Comparison of ENCODE assay signal across 13 cellular contexts in the genomic region with DNA sequence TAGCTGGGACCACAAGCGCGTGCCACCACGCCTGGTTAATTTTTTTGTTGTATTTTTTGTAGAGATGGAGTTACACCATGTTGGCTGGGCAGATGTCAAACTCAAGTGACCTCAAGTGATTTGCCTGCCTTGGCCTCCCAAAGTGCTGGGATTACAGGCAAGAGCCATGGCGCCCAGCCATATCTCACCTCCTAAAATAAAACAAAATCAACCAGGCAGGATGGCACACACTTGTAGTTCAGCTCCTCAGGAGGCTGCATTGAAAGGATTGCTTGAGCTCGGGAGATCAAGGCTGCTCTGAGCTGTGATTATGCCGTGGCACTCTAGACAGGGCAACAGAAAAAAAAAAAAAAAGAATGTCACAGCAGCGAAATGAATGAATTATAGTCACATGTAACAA. TPM values are rescaled to one million over a fixed set of nuclear protein-coding genes. Genes with fewer than 3 reads are reported as not detected.
DNase-seq lines count a peak whose midpoint lies in the region; ATAC-seq and TF ChIP-seq lines count a peak whose summit lies in the region.
"Had no signal": no experiment of that assay in that cellular context is flagged by ENCODE, and none has a peak within 500 bp of the region (broad histone marks: within the 10 kb centered on the region; RNA-seq: fewer than 3 reads in every experiment).

No MANE protein-coding gene starts in this region.

- DNase-seq in Right ventricle myocardium superior (no peak), cardiac septum (ENCODE audit: low spot score) (no peak), cardiac muscle cell (ENCODE audit: low read depth in 1 of 2, low spot score in 1 of 2) (peak in 1 of 2 donors; percentile 41), left ventricle myocardium inferior (peak; percentile 46), thyroid gland (peak; percentile 74), hepatic stellate cell (ENCODE audit: low spot score) (no peak)
- DNase-seq in activated naive CD8-positive, alpha-beta T cell treated with anti-CD3 and anti-CD28 coated beads for 36 hours: no peak
- DNase-seq: Calu3; CD8-positive, alpha-beta T cell; H9 had no signal

- no peaks in the 10 kb centered on the region for H3K4me1 ChIP-seq in cardiac muscle cell (ENCODE audit: low read depth)
- peaks cover 4% of the 10 kb centered on the region for H3K4me1 ChIP-seq in left ventricle myocardium inferior
- peaks cover 0 to 3% of the 10 kb centered on the region in 2 donors for H3K4me1 ChIP-seq in thyroid gland

- ATAC-seq in Right ventricle myocardium superior (ENCODE audit: poor library complexity) (peak; percentile 70), GM21825 (IDR thresholded peaks at IDR 0.05; ENCODE audit: unreplicated experiment) (no peak)
- ATAC-seq: CD8-positive, alpha-beta T cell had no signal

- H3K36me3 ChIP-seq in cardiac muscle cell (no peaks in the 10 kb centered on the region), left ventricle myocardium inferior (no peaks in the 10 kb centered on the region), thyroid gland (no peaks in the 10 kb centered on the region)
- H3K36me3 ChIP-seq: BLaER1 treated with 17β-estradiol and CSF1 and Interleukin-3, amounts not matched to agents 10 nM and 100 nM had no signal

- no peak for TF ChIP-seq CTCF in cardiac muscle cell (IDR thresholded peaks at IDR 0.05; ENCODE audit: low read depth, low read length)
- TF ChIP-seq CTCF in left ventricle myocardium inferior (IDR thresholded peaks at IDR 0.05; ENCODE audit: borderline replicate concordance): no peak
- no peak for TF ChIP-seq CTCF in thyroid gland (IDR thresholded peaks at IDR 0.05)

- H3K27ac ChIP-seq in cardiac muscle cell (peak overlapping the region; percentile 39), left ventricle myocardium inferior (replicated peaks) (peak overlapping the region; percentile 51), thyroid gland (no peak overlapping the region)
- H3K27ac ChIP-seq: BLaER1 treated with 17β-estradiol and CSF1 and Interleukin-3, amounts not matched to agents 10 nM and 100 nM had no signal

- TF ChIP-seq POLR2A in thyroid gland (IDR thresholded peaks at IDR 0.05): no peak

- H3K4me3 Mint-ChIP-seq in activated naive CD8-positive, alpha-beta T cell treated with anti-CD3 and anti-CD28 coated beads for 36 hours: no peak overlapping the region
- H3K4me3 Mint-ChIP-seq: B cell; CD8-positive, alpha-beta T cell; H9 had no signal

- H3K27me3 Mint-ChIP-seq in activated naive CD8-positive, alpha-beta T cell treated with anti-CD3 and anti-CD28 coated beads for 36 hours: no peaks in the 10 kb centered on the region
- H3K27me3 Mint-ChIP-seq: B cell had no signal

- H3K27me3 ChIP-seq in cardiac muscle cell (no peaks in the 10 kb centered on the region), left ventricle myocardium inferior (ENCODE audit: low read depth) (no peaks in the 10 kb centered on the region), thyroid gland (no peaks in the 10 kb centered on the region)
- H3K27me3 ChIP-seq: BLaER1 treated with 17β-estradiol and CSF1 and Interleukin-3, amounts not matched to agents 10 nM and 100 nM had no signal

- H3K36me3 Mint-ChIP-seq in activated naive CD8-positive, alpha-beta T cell treated with anti-CD3 and anti-CD28 coated beads for 36 hours: no peaks in the 10 kb centered on the region
- H3K36me3 Mint-ChIP-seq: CD8-positive, alpha-beta T cell had no signal

- no peak overlapping the region for H3K27ac Mint-ChIP-seq in activated naive CD8-positive, alpha-beta T cell treated with anti-CD3 and anti-CD28 coated beads for 36 hours
- H3K27ac Mint-ChIP-seq: B cell; CD8-positive, alpha-beta T cell had no signal

- intact Hi-C loops in Right ventricle myocardium superior (cut with DNase I) (no loop called here), cardiac septum (cut with DNase I) (no loop called here), left ventricle myocardium inferior (cut with micrococcal nuclease) (no loop called here), thyroid gland (cut with DNase I) (no loop called here)

- H3K9me3 Mint-ChIP-seq in activated naive CD8-positive, alpha-beta T cell treated with anti-CD3 and anti-CD28 coated beads for 36 hours: no peaks in the 10 kb centered on the region
- H3K9me3 Mint-ChIP-seq: CD8-positive, alpha-beta T cell; H9 had no signal

- H3K4me3 ChIP-seq in cardiac muscle cell (no peak overlapping the region), left ventricle myocardium inferior (no peak overlapping the region), thyroid gland (replicated peaks in 1 of 3) (no peak overlapping the region)
- H3K4me3 ChIP-seq: BLaER1 treated with 17β-estradiol and CSF1 and Interleukin-3, amounts not matched to agents 10 nM and 100 nM had no signal

- no peaks in the 10 kb centered on the region for H3K4me1 Mint-ChIP-seq in activated naive CD8-positive, alpha-beta T cell treated with anti-CD3 and anti-CD28 coated beads for 36 hours

- 27 to 46% methylated on average over 7 of the region's 7 CpGs for WGBS in thyroid gland, 2 donors

- H3K9me3 ChIP-seq in cardiac muscle cell (ENCODE audit: low read depth): no peaks in the 10 kb centered on the region
- no peaks in the 10 kb centered on the region for H3K9me3 ChIP-seq in left ventricle myocardium inferior (replicated peaks)
- H3K9me3 ChIP-seq in thyroid gland: no peaks in the 10 kb centered on the region
- H3K9me3 ChIP-seq: BLaER1 treated with 17β-estradiol and CSF1 and Interleukin-3, amounts not matched to agents 10 nM and 100 nM had no signal

RNA-seq across cellular contexts. Expression of a gene that starts 19.4 kb away (rescaled TPM):
- total RNA-seq in Right ventricle myocardium superior: 9.1 TPM
- 6.2 TPM for total RNA-seq in cardiac septum
- total RNA-seq in cardiac muscle cell: 11.7 and 30.7 TPM in 2 replicates
- polyA plus RNA-seq in cardiac muscle cell: 19.7 and 23.0 TPM in 2 replicates
- total RNA-seq in left ventricle myocardium inferior: 9.2 TPM
- total RNA-seq in thyroid gland: 10 to 100 TPM; 12.5 to 15.4 (median 14.2) TPM
- 10 to 100 TPM; 14.5 to 15.2 TPM for total RNA-seq in activated naive CD8-positive, alpha-beta T cell treated with anti-CD3 and anti-CD28 coated beads for 36 hours

RNA-seq across cellular contexts. Expression of a gene that starts 23.7 kb away (rescaled TPM):
- total RNA-seq in Right ventricle myocardium superior: 0.11 TPM
- 0.08 TPM for total RNA-seq in cardiac septum
- total RNA-seq in cardiac muscle cell: 1.1 and 2.0 TPM in 2 replicates
- 1.6 and 2.8 TPM in 2 replicates for polyA plus RNA-seq in cardiac muscle cell
- total RNA-seq in left ventricle myocardium inferior: not detected
- 1 to 10 TPM in 3 of 4 donors, under 1 TPM in 1; 0.40 to 2.3 (median 1.1) TPM for total RNA-seq in thyroid gland
- total RNA-seq in activated naive CD8-positive, alpha-beta T cell treated with anti-CD3 and anti-CD28 coated beads for 36 hours: 1 to 10 TPM; 1.8 to 1.9 TPM

Comparison
In these comparisons a context has a peak if more than half of its experiments do, and no peak if none do; other contexts are left out.
1. DNase-seq: peak in left ventricle myocardium inferior (single experiment) and thyroid gland (2 of 2); none in Right ventricle myocardium superior (single experiment), cardiac septum (single experiment), activated naive CD8-positive, alpha-beta T cell treated with anti-CD3 and anti-CD28 coated beads for 36 hours (single experiment) and hepatic stellate cell (single experiment).
2. H3K27ac ChIP-seq: peak in cardiac muscle cell (single experiment) and left ventricle myocardium inferior (single experiment); none in thyroid gland (0 of 3).